Comparison of ENCODE assay signal across 33 cellular contexts in the genomic region with DNA sequence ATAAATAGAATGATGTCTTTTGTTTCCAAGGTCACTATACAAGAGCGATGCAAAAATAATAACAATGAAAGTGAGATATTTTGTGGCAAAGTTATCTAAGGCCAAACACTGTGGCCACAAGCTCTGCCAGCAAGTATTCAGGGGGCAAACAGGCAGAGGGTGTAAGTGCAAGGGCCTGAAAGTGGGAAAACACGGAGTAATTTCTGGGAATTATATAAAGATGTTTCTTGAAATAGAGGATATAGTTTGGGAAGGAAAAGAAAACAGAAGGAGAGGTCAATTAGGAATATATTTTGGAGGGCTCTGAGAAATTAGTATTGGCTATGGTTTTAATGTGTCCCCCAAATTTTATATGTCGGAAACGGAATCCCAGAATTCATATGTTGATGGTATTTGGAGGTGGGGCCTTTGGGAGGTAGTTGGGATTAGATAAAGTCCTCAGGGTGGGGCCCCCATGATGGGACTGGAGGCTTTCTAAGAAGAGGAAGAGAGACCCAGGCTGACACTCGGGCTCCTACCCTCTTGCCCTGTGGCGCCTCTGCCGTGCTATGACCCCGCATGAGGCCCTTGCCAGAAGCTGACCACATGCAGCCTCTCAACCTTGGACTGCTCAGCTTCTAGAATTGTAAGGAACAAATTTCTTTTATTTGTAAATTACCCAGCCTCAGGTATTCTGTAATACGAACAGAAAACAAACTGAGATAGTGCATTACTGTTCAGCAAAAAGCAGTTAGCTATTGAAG.
"Had no signal": no experiment of that assay in that cellular context is flagged by ENCODE, and none has a peak within 500 bp of the region (broad histone marks: within the 10 kb centered on the region; RNA-seq: fewer than 3 reads in every experiment).

No MANE protein-coding gene starts in this region.

- H3K27ac ChIP-seq: ascending aorta, brain microvascular endothelial cell, coronary artery, dorsolateral prefrontal cortex, esophagus muscularis mucosa, foreskin keratinocyte, gastroesophageal sphincter, WERI-Rb-1 had no signal

- H3K4me3 Mint-ChIP-seq: activated B cell treated with CpG ODN at 0.5 μM for 24 hours; activated CD8-positive, alpha-beta memory T cell treated with anti-CD3 and anti-CD28 coated beads, Interleukin-2, amount 10 ng/mL, durations not matched to agents 7 days and 5 days; activated CD8-positive, alpha-beta T cell treated with anti-CD3 and anti-CD28 coated beads, Interleukin-2, amount 10 ng/mL, durations not matched to agents 7 days and 5 days; activated naive CD4-positive, alpha-beta T cell treated with anti-CD3 and anti-CD28 coated beads, Interleukin-2, amount 10 ng/mL, durations not matched to agents 7 days and 5 days; activated naive CD8-positive, alpha-beta T cell treated with anti-CD3 and anti-CD28 coated beads, Interleukin-2, amount 10 ng/mL, durations not matched to agents 7 days and 5 days; activated T-helper 1 cell treated with anti-CD3 and anti-CD28 coated beads, Interleukin-12 subunit alpha, Interleukin-12 subunit beta, Interleukin-2, Interleukin-4 antibody, amounts not matched to agents 30 ng/mL and 10 ng/mL and 1 ng/mL, durations not matched to agents 14 hours and 24 hours and 36 hours; central memory CD8-positive, alpha-beta T cell; dendritic cell treated with granulocyte-macrophage colony-stimulating factor and Interleukin-4, amounts not matched to agents 40 ng/mL and 50 ng/mL, for 4 days; endodermal cell had no signal

- DNase-seq: activated B cell treated with CpG ODN at 0.5 μM for 24 hours; activated CD4-positive, alpha-beta T cell treated with anti-CD3 and anti-CD28 coated beads for 48 hours; activated CD4-positive, alpha-beta T cell treated with anti-CD3 and anti-CD28 coated beads, Interleukin-2, amount 50 U/mL, for 1 hour; activated CD4-positive, alpha-beta T cell treated with anti-CD3 and anti-CD28 coated beads, Interleukin-2, amount 50 U/mL, for 48 hours; activated CD8-positive, alpha-beta memory T cell treated with anti-CD3 and anti-CD28 coated beads, Interleukin-2, amount 10 ng/mL, durations not matched to agents 7 days and 5 days; activated CD8-positive, alpha-beta memory T cell treated with anti-CD3 and anti-CD28 coated beads, Interleukin-2, amount 50 U/mL, for 4 hours; activated CD8-positive, alpha-beta T cell treated with anti-CD3 and anti-CD28 coated beads, Interleukin-2, amount 10 ng/mL, durations not matched to agents 7 days and 5 days; activated gamma-delta T cell; activated naive CD4-positive, alpha-beta T cell; activated naive CD4-positive, alpha-beta T cell treated with anti-CD3 and anti-CD28 coated beads, Interleukin-2, amount 10 ng/mL, durations not matched to agents 7 days and 5 days; activated naive CD8-positive, alpha-beta T cell treated with anti-CD3 and anti-CD28 coated beads, Interleukin-2, amount 10 ng/mL, durations not matched to agents 7 days and 5 days; activated T-cell treated with anti-CD3 and anti-CD28 coated beads, Interleukin-2, amount 50 U/mL, for 1 hour; activated T-cell treated with anti-CD3 and anti-CD28 coated beads, Interleukin-2, amount 50 U/mL, for 48 hours; brain microvascular endothelial cell; dorsolateral prefrontal cortex; effector memory CD4-positive, alpha-beta T cell; endodermal cell; foreskin keratinocyte; head of caudate nucleus; T-helper 2 cell; WERI-Rb-1 had no signal

- H3K4me1 ChIP-seq: ascending aorta, esophagus muscularis mucosa, foreskin keratinocyte, gastroesophageal sphincter had no signal

- H3K36me3 Mint-ChIP-seq: activated CD8-positive, alpha-beta memory T cell treated with anti-CD3 and anti-CD28 coated beads, Interleukin-2, amount 10 ng/mL, durations not matched to agents 7 days and 5 days; activated naive CD4-positive, alpha-beta T cell treated with anti-CD3 and anti-CD28 coated beads, Interleukin-2, amount 10 ng/mL, durations not matched to agents 7 days and 5 days; activated naive CD4-positive, alpha-beta T cell treated with anti-CD3 and anti-CD28 coated beads, Interleukin-2, amount 50 U/mL, for 72 hours; activated naive CD8-positive, alpha-beta T cell treated with anti-CD3 and anti-CD28 coated beads, Interleukin-2, amount 10 ng/mL, durations not matched to agents 7 days and 5 days had no signal

- H3K27me3 ChIP-seq: ascending aorta, brain microvascular endothelial cell, esophagus muscularis mucosa, foreskin keratinocyte, gastroesophageal sphincter had no signal

- FAIRE-seq: bronchial epithelial cell, TTC549 had no signal

- ATAC-seq: activated CD4-positive, CD25-positive, alpha-beta regulatory T cell treated with anti-CD3 and anti-CD28 coated beads, Interleukin-2, amount 50 U/mL, for 24 hours; activated CD8-positive, alpha-beta memory T cell treated with anti-CD3 and anti-CD28 coated beads, Interleukin-2, amount 10 ng/mL, durations not matched to agents 7 days and 5 days; activated CD8-positive, alpha-beta T cell treated with anti-CD3 and anti-CD28 coated beads, Interleukin-2, amount 10 ng/mL, durations not matched to agents 7 days and 5 days; activated naive CD4-positive, alpha-beta T cell treated with anti-CD3 and anti-CD28 coated beads, Interleukin-2, amount 50 U/mL, for 72 hours; foreskin keratinocyte; gastroesophageal sphincter had no signal

- H3K9me3 Mint-ChIP-seq: activated B cell treated with CpG ODN at 0.5 μM for 24 hours; activated naive CD4-positive, alpha-beta T cell treated with anti-CD3 and anti-CD28 coated beads, Interleukin-2, amount 10 ng/mL, durations not matched to agents 7 days and 5 days; activated naive CD4-positive, alpha-beta T cell treated with anti-CD3 and anti-CD28 coated beads, Interleukin-2, amount 50 U/mL, for 72 hours; activated naive CD8-positive, alpha-beta T cell treated with anti-CD3 and anti-CD28 coated beads, Interleukin-2, amount 10 ng/mL, durations not matched to agents 7 days and 5 days; activated T-helper 1 cell treated with anti-CD3 and anti-CD28 coated beads, Interleukin-12 subunit alpha, Interleukin-12 subunit beta, Interleukin-2, Interleukin-4 antibody, amounts not matched to agents 30 ng/mL and 10 ng/mL and 1 ng/mL, durations not matched to agents 14 hours and 24 hours and 36 hours; activated T-helper 2 cell treated with anti-CD3 and anti-CD28 coated beads, Interferon-gamma antibody, Interleukin-2, Interleukin-4, amounts not matched to agents 10 μg/mL and 5 μg/mL and 100 μg/mL, durations not matched to agents 14 hours and 24 hours and 36 hours; central memory CD8-positive, alpha-beta T cell had no signal

- H3K9me3 ChIP-seq: ascending aorta, esophagus muscularis mucosa, gastroesophageal sphincter had no signal

- H3K36me3 ChIP-seq: ascending aorta, brain microvascular endothelial cell, esophagus muscularis mucosa, gastroesophageal sphincter, WERI-Rb-1 had no signal

- H3K27ac Mint-ChIP-seq: activated B cell treated with CpG ODN at 0.5 μM for 24 hours; activated CD8-positive, alpha-beta memory T cell treated with anti-CD3 and anti-CD28 coated beads, Interleukin-2, amount 10 ng/mL, durations not matched to agents 7 days and 5 days; activated CD8-positive, alpha-beta T cell treated with anti-CD3 and anti-CD28 coated beads, Interleukin-2, amount 10 ng/mL, durations not matched to agents 7 days and 5 days; activated naive CD4-positive, alpha-beta T cell treated with anti-CD3 and anti-CD28 coated beads, Interleukin-2, amount 10 ng/mL, durations not matched to agents 7 days and 5 days; activated naive CD4-positive, alpha-beta T cell treated with anti-CD3 and anti-CD28 coated beads, Interleukin-2, amount 50 U/mL, for 72 hours; activated naive CD8-positive, alpha-beta T cell treated with anti-CD3 and anti-CD28 coated beads, Interleukin-2, amount 10 ng/mL, durations not matched to agents 7 days and 5 days; activated T-helper 1 cell treated with anti-CD3 and anti-CD28 coated beads, Interleukin-12 subunit alpha, Interleukin-12 subunit beta, Interleukin-2, Interleukin-4 antibody, amounts not matched to agents 30 ng/mL and 10 ng/mL and 1 ng/mL, durations not matched to agents 14 hours and 24 hours and 36 hours; activated T-helper 2 cell treated with anti-CD3 and anti-CD28 coated beads, Interferon-gamma antibody, Interleukin-2, Interleukin-4, amounts not matched to agents 10 μg/mL and 5 μg/mL and 100 μg/mL, durations not matched to agents 14 hours and 24 hours and 36 hours; dendritic cell treated with granulocyte-macrophage colony-stimulating factor and Interleukin-4, amounts not matched to agents 40 ng/mL and 50 ng/mL, for 4 days; endodermal cell had no signal

- H3K4me3 ChIP-seq: ascending aorta, coronary artery, dorsolateral prefrontal cortex, esophagus muscularis mucosa, gastroesophageal sphincter had no signal
